In the genomic region with DNA sequence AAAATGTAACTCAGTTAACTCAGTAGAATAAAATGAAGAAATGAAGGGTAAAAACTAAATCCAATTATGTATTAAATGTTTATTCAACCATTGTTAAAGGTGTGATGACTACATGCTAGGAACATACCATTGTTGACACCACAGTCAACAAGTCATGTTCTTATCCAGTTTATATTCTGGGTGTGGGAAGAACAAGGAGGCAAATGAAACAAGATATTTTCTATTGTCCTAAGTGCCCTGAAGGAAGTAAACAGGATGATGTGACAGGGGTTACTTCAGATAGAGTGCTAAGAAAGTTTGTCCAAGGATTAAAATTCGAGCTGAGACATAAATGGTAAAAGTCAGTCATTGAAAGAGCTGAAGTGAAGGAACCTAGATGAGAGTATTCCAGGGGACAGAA, we compare ENCODE assay signal across 1 cellular context.
TF ChIP-seq lines count a peak whose summit lies in the region.

No MANE protein-coding gene starts in this region.

TF ChIP-seq in endothelial cell of umbilical vein, 7 proteins besides CTCF, POLR2A, EP300 and RAD21:
- TF ChIP-seq EZH2 (IDR thresholded peaks at IDR 0.05; ENCODE audit: borderline replicate concordance, low read depth, low read length, severe bottlenecking): no peak
